In genomic region chr7:132779164-132779563, GRCh38 we compare ENCODE assay signal across 18 cellular contexts.
DNase-seq lines count a peak whose midpoint lies in the region; ATAC-seq, FAIRE-seq and TF ChIP-seq lines count a peak whose summit lies in the region.
"Had no signal": no experiment of that assay in that cellular context is flagged by ENCODE, and none has a peak within 500 bp of the region (broad histone marks: within the 10 kb centered on the region; RNA-seq: fewer than 3 reads in every experiment).

No MANE protein-coding gene starts in this region.

- H3K79me2 ChIP-seq in K562 (ENCODE audit: control insufficient read depth, insufficient read depth, low read length) = no peaks in the 10 kb centered on the region

- no peak for TF ChIP-seq POLR2A in K562 (conservative IDR thresholded peaks at IDR 0.05)

- WGBS in K562 (ENCODE audit: insufficient coverage, low coverage, missing lambda C conversion rate) = 4% methylated on average over 2 of the region's 2 CpGs

- TF ChIP-seq EP300 in K562 (IDR thresholded peaks at IDR 0.05; ENCODE audit: low read length) = no peak

- intact Hi-C loops in CD8-positive, alpha-beta T cell (cut with DNase I, micrococcal nuclease) = no loop called here
- intact Hi-C loops in K562 (cut with micrococcal nuclease) = no loop called here

- no peaks in the 10 kb centered on the region for H3K36me3 ChIP-seq in CD8-positive, alpha-beta T cell (ENCODE audit: insufficient read depth, low read length)
- peaks cover 7% of the 10 kb centered on the region; the same call in 1 of the 3 replicates for H3K36me3 ChIP-seq in K562 (ENCODE audit: control insufficient read depth, insufficient read depth, low read length)

- H3K9me1 ChIP-seq in K562 (ENCODE audit: control insufficient read depth, insufficient read depth, low read length) = no peaks in the 10 kb centered on the region

- H3K4me3 Mint-ChIP-seq in CD8-positive, alpha-beta T cell = no peak overlapping the region
- H3K4me3 Mint-ChIP-seq: B cell, H9, IgD-negative memory B cell had no signal

- no peak for DNase-seq in CD8-positive, alpha-beta T cell
- peak; percentile 94 for DNase-seq in DMS79 (lab: John Stamatoyannopoulos, UW)
- DNase-seq in NCI-H2107 treated with DMSO at 0.1 percent for 48 hours (lab: John Stamatoyannopoulos, UW; ENCODE audit: unreplicated experiment) = peak; percentile 83
- DNase-seq in K562 (ENCODE audit: extremely low read depth in 1 of 4, low spot score in 3 of 4) = no peak
- no peak for DNase-seq in HCEC 1CT
- no peak for DNase-seq in urothelium cell line (ENCODE audit: low spot score)
- no peak for DNase-seq in activated naive CD4-positive, alpha-beta T cell treated with Interleukin-2 at 50 U/mL for 16 hours
- DNase-seq: CD4-positive, CD25-positive, alpha-beta regulatory T cell; H9; MV-4-11; NCI-H1417 treated with DMSO at 0.1 percent for 48 hours; NCI-H2029 treated with DMSO at 0.1 percent for 48 hours; Peyer's patch; Right ventricle myocardium superior; T-cell had no signal

- H3K4me2 ChIP-seq in K562 (ENCODE audit: insufficient read depth, low read length) = no peak overlapping the region

- H3K27me3 ChIP-seq in CD8-positive, alpha-beta T cell (ENCODE audit: insufficient read depth, low read length) = no peaks in the 10 kb centered on the region
- peaks cover 13 to 15% of the 10 kb centered on the region in 2 experiments; a peak in 4 of 5 replicates for H3K27me3 ChIP-seq in K562 (ENCODE audit: control insufficient read depth in 2 of 2, insufficient read depth in 2 of 2, low read length in 2 of 2)
- H3K27me3 ChIP-seq: Peyer's patch had no signal

- H3K9me3 Mint-ChIP-seq in CD8-positive, alpha-beta T cell = no peaks in the 10 kb centered on the region
- H3K9me3 Mint-ChIP-seq: H9 had no signal

- TF ChIP-seq CTCF in CD8-positive, alpha-beta T cell (IDR thresholded peaks at IDR 0.05) = no peak
- no peak for TF ChIP-seq CTCF in K562 (IDR thresholded peaks at IDR 0.05 in 2 of 3, conservative IDR thresholded peaks at IDR 0.05 in 1 of 3; ENCODE audit: insufficient read depth in 2 of 3, low read depth in 1 of 3, low read length in 3 of 3)

- TF ChIP-seq RAD21 in K562 (CRISPR knock-in tag; conservative IDR thresholded peaks at IDR 0.05 in 1 of 2, IDR thresholded peaks at IDR 0.05 in 1 of 2) = no peak

- in situ Hi-C loops in K562 (cut with MboI) = no loop called here

- no peak overlapping the region for H3K27ac ChIP-seq in CD8-positive, alpha-beta T cell (ENCODE audit: low read depth, low read length)
- H3K27ac ChIP-seq in K562 (ENCODE audit: extremely low read depth, low read depth, low read length) = no peak overlapping the region
- H3K27ac ChIP-seq: Peyer's patch, SK-N-MC had no signal

- BruUV-seq in K562 (replicated peaks; lab: Mats Ljungman, UMichigan) = no TSS peak

- no peak overlapping the region for H3K4me3 ChIP-seq in CD8-positive, alpha-beta T cell (ENCODE audit: low read depth, low read length)
- no peak overlapping the region for H3K4me3 ChIP-seq in K562
- H3K4me3 ChIP-seq: Peyer's patch, SK-N-MC had no signal

- POLR2A ChIA-PET in CD8-positive, alpha-beta T cell (lab: Charles Lee) = no interaction called here
- POLR2A ChIA-PET in K562 (lab: Yijun Ruan, JAX) = no interaction called here

- no peak overlapping the region for H2AFZ ChIP-seq in K562 (ENCODE audit: low read depth, low read length)

- no peak overlapping the region for H3K9ac ChIP-seq in K562 (ENCODE audit: insufficient read depth in 1 of 2, low read depth in 2 of 2, low read length in 2 of 2)

- H3K27ac Mint-ChIP-seq in CD8-positive, alpha-beta T cell = peak overlapping the region; percentile 20
- H3K27ac Mint-ChIP-seq: B cell had no signal

- H3K36me3 Mint-ChIP-seq in CD8-positive, alpha-beta T cell = peaks cover 8% of the 10 kb centered on the region

- no peaks in the 10 kb centered on the region for H3K4me1 ChIP-seq in CD8-positive, alpha-beta T cell (ENCODE audit: insufficient read depth, low read length)
- H3K4me1 ChIP-seq in K562 (replicated peaks in 1 of 2; ENCODE audit: control insufficient read depth in 2 of 2, insufficient read depth in 2 of 2, low read length in 2 of 2) = no peaks in the 10 kb centered on the region
- H3K4me1 ChIP-seq: Peyer's patch had no signal

- peak; percentile 15 for FAIRE-seq in K562 (lab: Jason Lieb, UNC)
- no peak for FAIRE-seq in urothelium cell line (lab: Jason Lieb, UNC)

- no peak for ATAC-seq in CD8-positive, alpha-beta T cell
- ATAC-seq in K562 = no peak

- peaks cover 18% of the 10 kb centered on the region for H3K4me1 Mint-ChIP-seq in CD8-positive, alpha-beta T cell (ENCODE audit: low read depth)

- CTCF ChIA-PET in CD8-positive, alpha-beta T cell (lab: Charles Lee) = interaction anchor here (1.1 kb wide), 1 partner anchor 387 kb away, joined by 3 read pairs; no protein-coding TSS in a partner anchor
- CTCF ChIA-PET in K562 (lab: Yijun Ruan, JAX; ENCODE audit: low intra/inter-chr PET ratio) = no interaction called here

- H4K20me1 ChIP-seq in K562 (replicated peaks; ENCODE audit: control insufficient read depth, insufficient read depth, low read length) = no peaks in the 10 kb centered on the region

- H3K9me3 ChIP-seq in CD8-positive, alpha-beta T cell (ENCODE audit: low read length) = no peaks in the 10 kb centered on the region
- no peaks in the 10 kb centered on the region for H3K9me3 ChIP-seq in K562 (replicated peaks; ENCODE audit: control insufficient read depth, insufficient read depth, low read depth, low read length)
- H3K9me3 ChIP-seq: Peyer's patch had no signal

- H3K27me3 Mint-ChIP-seq in CD8-positive, alpha-beta T cell (ENCODE audit: low read depth) = peaks cover 3% of the 10 kb centered on the region
- H3K27me3 Mint-ChIP-seq: CD4-positive, CD25-positive, alpha-beta regulatory T cell had no signal

TF ChIP-seq in K562, 482 proteins besides CTCF, POLR2A, EP300 and RAD21:
- TF ChIP-seq MEF2A (IDR thresholded peaks at IDR 0.05; ENCODE audit: control insufficient read depth, low read depth, low read length) = no peak
- no peak for TF ChIP-seq CCNT2 (IDR thresholded peaks at IDR 0.05; ENCODE audit: borderline replicate concordance, extremely low read depth, insufficient read length, low read depth, low read length)
- TF ChIP-seq FOXP1 (CRISPR knock-in tag; IDR thresholded peaks at IDR 0.05) = 0 out of 2 replicates have a peak, but pooled peaks have one; percentile 9
- TF ChIP-seq HNRNPH1 (optimal IDR thresholded peaks at IDR 0.05; ENCODE audit: low read depth, low read length) = no peak
- TF ChIP-seq POLR3A (IDR thresholded peaks at IDR 0.05; ENCODE audit: borderline replicate concordance, extremely low read depth, insufficient read depth, insufficient read length) = no peak
- TF ChIP-seq ZNF77 (CRISPR knock-in tag; IDR thresholded peaks at IDR 0.05) = no peak
TF ChIP-seq in K562: peak in this region for 1.

Comparison
In these comparisons a context has a peak if more than half of its experiments do, and no peak if none do; other contexts are left out.
1. DNase-seq: peak in DMS79 (single experiment) and NCI-H2107 treated with DMSO at 0.1 percent for 48 hours (single experiment); none in CD8-positive, alpha-beta T cell (0 of 7), K562 (0 of 4), HCEC 1CT (single experiment), urothelium cell line (single experiment) and activated naive CD4-positive, alpha-beta T cell treated with Interleukin-2 at 50 U/mL for 16 hours (single experiment).